ENCODE assay signal across 2 cellular contexts in the genomic region with DNA sequence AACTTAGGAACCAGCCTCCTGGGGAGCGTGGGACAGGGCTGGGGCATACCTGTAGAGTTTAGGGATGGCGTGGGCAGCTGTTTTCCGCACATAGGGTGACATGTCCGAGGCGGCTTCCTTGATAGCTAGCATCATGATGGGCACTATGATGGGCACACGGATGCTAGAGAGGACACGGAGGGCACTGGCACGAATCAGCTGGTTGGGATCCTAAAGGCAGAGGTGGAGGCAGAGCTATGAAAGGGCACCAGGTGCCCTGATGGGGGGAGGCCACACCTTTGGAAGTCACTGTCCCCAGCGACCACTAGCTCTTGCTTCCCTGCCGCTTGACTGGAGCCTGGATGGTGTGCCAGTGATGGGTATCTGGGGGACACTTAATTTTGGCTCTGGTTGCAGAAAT.
TF ChIP-seq lines count a peak whose summit lies in the region.

No MANE protein-coding gene starts in this region.

TF ChIP-seq in IMR-90, 13 proteins besides CTCF, POLR2A, EP300 and RAD21:
- TF ChIP-seq CEBPB (IDR thresholded peaks at IDR 0.05; ENCODE audit: low read depth, low read length) (no peak), RFX5 (IDR thresholded peaks at IDR 0.05; ENCODE audit: low read depth, low read length) (no peak), MXI1 (IDR thresholded peaks at IDR 0.05; ENCODE audit: borderline replicate concordance, low read depth, low read length) (no peak), MAFK (IDR thresholded peaks at IDR 0.05; ENCODE audit: low read depth, low read length) (no peak), RCOR1 (IDR thresholded peaks at IDR 0.05; ENCODE audit: insufficient replicate concordance, low read length) (no peak), SMC3 (IDR thresholded peaks at IDR 0.05; ENCODE audit: low read depth, low read length) (no peak), FOS (IDR thresholded peaks at IDR 0.05; ENCODE audit: low read depth, low read length) (no peak), BHLHE40 (IDR thresholded peaks at IDR 0.05; ENCODE audit: low read depth, low read length) (no peak), NFE2L2 (IDR thresholded peaks at IDR 0.05; ENCODE audit: low read depth, low read length) (no peak), MAZ (IDR thresholded peaks at IDR 0.05; ENCODE audit: borderline replicate concordance, low read depth, low read length) (no peak), CHD1 (IDR thresholded peaks at IDR 0.05; ENCODE audit: low read depth, low read length) (no peak)
- TF ChIP-seq, protein P1, sequence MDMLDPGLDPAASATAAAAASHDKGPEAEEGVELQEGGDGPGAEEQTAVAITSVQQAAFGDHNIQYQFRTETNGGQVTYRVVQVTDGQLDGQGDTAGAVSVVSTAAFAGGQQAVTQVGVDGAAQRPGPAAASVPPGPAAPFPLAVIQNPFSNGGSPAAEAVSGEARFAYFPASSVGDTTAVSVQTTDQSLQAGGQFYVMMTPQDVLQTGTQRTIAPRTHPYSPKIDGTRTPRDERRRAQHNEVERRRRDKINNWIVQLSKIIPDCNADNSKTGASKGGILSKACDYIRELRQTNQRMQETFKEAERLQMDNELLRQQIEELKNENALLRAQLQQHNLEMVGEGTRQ (IDR thresholded peaks at IDR 0.05; ENCODE audit: low read depth, low read length) = no peak
- TF ChIP-seq, protein P2, sequence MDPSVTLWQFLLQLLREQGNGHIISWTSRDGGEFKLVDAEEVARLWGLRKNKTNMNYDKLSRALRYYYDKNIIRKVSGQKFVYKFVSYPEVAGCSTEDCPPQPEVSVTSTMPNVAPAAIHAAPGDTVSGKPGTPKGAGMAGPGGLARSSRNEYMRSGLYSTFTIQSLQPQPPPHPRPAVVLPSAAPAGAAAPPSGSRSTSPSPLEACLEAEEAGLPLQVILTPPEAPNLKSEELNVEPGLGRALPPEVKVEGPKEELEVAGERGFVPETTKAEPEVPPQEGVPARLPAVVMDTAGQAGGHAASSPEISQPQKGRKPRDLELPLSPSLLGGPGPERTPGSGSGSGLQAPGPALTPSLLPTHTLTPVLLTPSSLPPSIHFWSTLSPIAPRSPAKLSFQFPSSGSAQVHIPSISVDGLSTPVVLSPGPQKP (IDR thresholded peaks at IDR 0.05; ENCODE audit: borderline replicate concordance, low read depth, low read length) = no peak

TF ChIP-seq in K562, 482 proteins besides CTCF, POLR2A, EP300 and RAD21:
- TF ChIP-seq FOXA3 (CRISPR knock-in tag; conservative IDR thresholded peaks at IDR 0.05 in 1 of 2, IDR thresholded peaks at IDR 0.05 in 1 of 2) = no peak
- TF ChIP-seq, protein P3, sequence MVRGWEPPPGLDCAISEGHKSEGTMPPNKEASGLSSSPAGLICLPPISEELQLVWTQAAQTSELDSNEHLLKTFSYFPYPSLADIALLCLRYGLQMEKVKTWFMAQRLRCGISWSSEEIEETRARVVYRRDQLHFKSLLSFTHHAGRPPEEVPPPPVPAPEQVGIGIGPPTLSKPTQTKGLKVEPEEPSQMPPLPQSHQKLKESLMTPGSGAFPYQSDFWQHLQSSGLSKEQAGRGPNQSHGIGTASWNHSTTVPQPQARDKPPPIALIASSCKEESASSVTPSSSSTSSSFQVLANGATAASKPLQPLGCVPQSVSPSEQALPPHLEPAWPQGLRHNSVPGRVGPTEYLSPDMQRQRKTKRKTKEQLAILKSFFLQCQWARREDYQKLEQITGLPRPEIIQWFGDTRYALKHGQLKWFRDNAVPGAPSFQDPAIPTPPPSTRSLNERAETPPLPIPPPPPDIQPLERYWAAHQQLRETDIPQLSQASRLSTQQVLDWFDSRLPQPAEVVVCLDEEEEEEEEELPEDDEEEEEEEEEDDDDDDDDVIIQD (CRISPR knock-in tag; IDR thresholded peaks at IDR 0.05) = no peak
- TF ChIP-seq, protein P4, sequence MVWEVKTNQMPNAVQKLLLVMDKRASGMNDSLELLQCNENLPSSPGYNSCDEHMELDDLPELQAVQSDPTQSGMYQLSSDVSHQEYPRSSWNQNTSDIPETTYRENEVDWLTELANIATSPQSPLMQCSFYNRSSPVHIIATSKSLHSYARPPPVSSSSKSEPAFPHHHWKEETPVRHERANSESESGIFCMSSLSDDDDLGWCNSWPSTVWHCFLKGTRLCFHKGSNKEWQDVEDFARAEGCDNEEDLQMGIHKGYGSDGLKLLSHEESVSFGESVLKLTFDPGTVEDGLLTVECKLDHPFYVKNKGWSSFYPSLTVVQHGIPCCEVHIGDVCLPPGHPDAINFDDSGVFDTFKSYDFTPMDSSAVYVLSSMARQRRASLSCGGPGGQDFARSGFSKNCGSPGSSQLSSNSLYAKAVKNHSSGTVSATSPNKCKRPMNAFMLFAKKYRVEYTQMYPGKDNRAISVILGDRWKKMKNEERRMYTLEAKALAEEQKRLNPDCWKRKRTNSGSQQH (CRISPR knock-in tag; IDR thresholded peaks at IDR 0.05) = no peak
- no peak for TF ChIP-seq ZZZ3 (IDR thresholded peaks at IDR 0.05)
- TF ChIP-seq MAZ (CRISPR knock-in tag; conservative IDR thresholded peaks at IDR 0.05 in 1 of 2, IDR thresholded peaks at IDR 0.05 in 1 of 2) = no peak
- TF ChIP-seq, protein P5, sequence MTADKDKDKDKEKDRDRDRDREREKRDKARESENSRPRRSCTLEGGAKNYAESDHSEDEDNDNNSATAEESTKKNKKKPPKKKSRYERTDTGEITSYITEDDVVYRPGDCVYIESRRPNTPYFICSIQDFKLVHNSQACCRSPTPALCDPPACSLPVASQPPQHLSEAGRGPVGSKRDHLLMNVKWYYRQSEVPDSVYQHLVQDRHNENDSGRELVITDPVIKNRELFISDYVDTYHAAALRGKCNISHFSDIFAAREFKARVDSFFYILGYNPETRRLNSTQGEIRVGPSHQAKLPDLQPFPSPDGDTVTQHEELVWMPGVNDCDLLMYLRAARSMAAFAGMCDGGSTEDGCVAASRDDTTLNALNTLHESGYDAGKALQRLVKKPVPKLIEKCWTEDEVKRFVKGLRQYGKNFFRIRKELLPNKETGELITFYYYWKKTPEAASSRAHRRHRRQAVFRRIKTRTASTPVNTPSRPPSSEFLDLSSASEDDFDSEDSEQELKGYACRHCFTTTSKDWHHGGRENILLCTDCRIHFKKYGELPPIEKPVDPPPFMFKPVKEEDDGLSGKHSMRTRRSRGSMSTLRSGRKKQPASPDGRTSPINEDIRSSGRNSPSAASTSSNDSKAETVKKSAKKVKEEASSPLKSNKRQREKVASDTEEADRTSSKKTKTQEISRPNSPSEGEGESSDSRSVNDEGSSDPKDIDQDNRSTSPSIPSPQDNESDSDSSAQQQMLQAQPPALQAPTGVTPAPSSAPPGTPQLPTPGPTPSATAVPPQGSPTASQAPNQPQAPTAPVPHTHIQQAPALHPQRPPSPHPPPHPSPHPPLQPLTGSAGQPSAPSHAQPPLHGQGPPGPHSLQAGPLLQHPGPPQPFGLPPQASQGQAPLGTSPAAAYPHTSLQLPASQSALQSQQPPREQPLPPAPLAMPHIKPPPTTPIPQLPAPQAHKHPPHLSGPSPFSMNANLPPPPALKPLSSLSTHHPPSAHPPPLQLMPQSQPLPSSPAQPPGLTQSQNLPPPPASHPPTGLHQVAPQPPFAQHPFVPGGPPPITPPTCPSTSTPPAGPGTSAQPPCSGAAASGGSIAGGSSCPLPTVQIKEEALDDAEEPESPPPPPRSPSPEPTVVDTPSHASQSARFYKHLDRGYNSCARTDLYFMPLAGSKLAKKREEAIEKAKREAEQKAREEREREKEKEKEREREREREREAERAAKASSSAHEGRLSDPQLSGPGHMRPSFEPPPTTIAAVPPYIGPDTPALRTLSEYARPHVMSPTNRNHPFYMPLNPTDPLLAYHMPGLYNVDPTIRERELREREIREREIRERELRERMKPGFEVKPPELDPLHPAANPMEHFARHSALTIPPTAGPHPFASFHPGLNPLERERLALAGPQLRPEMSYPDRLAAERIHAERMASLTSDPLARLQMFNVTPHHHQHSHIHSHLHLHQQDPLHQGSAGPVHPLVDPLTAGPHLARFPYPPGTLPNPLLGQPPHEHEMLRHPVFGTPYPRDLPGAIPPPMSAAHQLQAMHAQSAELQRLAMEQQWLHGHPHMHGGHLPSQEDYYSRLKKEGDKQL (CRISPR knock-in tag; IDR thresholded peaks at IDR 0.05; ENCODE audit: borderline replicate concordance) = no peak
- no peak for TF ChIP-seq SREBF2 (CRISPR knock-in tag; IDR thresholded peaks at IDR 0.05)
- TF ChIP-seq JUN (IDR thresholded peaks at IDR 0.05; ENCODE audit: borderline replicate concordance, low read depth, low read length) = no peak
- no peak for TF ChIP-seq JUN (CRISPR knock-in tag; IDR thresholded peaks at IDR 0.05; ENCODE audit: borderline replicate concordance)
- TF ChIP-seq RBM34 (IDR thresholded peaks at IDR 0.05; ENCODE audit: borderline replicate concordance, insufficient read depth, low read length) = no peak
- TF ChIP-seq ETS2 (tag; IDR thresholded peaks at IDR 0.05; ENCODE audit: borderline replicate concordance, poor library complexity, severe bottlenecking) = no peak
- no peak for TF ChIP-seq MYNN (IDR thresholded peaks at IDR 0.05)
- no peak for TF ChIP-seq MYNN (CRISPR knock-in tag; IDR thresholded peaks at IDR 0.05)
- TF ChIP-seq ZNF316 (IDR thresholded peaks at IDR 0.05) = no peak
- TF ChIP-seq, protein P6, sequence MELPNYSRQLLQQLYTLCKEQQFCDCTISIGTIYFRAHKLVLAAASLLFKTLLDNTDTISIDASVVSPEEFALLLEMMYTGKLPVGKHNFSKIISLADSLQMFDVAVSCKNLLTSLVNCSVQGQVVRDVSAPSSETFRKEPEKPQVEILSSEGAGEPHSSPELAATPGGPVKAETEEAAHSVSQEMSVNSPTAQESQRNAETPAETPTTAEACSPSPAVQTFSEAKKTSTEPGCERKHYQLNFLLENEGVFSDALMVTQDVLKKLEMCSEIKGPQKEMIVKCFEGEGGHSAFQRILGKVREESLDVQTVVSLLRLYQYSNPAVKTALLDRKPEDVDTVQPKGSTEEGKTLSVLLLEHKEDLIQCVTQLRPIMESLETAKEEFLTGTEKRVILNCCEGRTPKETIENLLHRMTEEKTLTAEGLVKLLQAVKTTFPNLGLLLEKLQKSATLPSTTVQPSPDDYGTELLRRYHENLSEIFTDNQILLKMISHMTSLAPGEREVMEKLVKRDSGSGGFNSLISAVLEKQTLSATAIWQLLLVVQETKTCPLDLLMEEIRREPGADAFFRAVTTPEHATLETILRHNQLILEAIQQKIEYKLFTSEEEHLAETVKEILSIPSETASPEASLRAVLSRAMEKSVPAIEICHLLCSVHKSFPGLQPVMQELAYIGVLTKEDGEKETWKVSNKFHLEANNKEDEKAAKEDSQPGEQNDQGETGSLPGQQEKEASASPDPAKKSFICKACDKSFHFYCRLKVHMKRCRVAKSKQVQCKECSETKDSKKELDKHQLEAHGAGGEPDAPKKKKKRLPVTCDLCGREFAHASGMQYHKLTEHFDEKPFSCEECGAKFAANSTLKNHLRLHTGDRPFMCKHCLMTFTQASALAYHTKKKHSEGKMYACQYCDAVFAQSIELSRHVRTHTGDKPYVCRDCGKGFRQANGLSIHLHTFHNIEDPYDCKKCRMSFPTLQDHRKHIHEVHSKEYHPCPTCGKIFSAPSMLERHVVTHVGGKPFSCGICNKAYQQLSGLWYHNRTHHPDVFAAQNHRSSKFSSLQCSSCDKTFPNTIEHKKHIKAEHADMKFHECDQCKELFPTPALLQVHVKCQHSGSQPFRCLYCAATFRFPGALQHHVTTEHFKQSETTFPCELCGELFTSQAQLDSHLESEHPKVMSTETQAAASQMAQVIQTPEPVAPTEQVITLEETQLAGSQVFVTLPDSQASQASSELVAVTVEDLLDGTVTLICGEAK (IDR thresholded peaks at IDR 0.05) = no peak
- TF ChIP-seq, protein P6 (CRISPR knock-in tag; IDR thresholded peaks at IDR 0.05) = no peak
- no peak for TF ChIP-seq TEAD2 (tag; IDR thresholded peaks at IDR 0.05)
- TF ChIP-seq ZNF232 (CRISPR knock-in tag; IDR thresholded peaks at IDR 0.05) = no peak
- no peak for TF ChIP-seq ZNF785 (CRISPR knock-in tag; IDR thresholded peaks at IDR 0.05)
